21 cellular contexts compared by ENCODE assay signal in genomic region chr17:60006160-60006559, GRCh38. TPM values are rescaled to one million over a fixed set of nuclear protein-coding genes. Genes with fewer than 3 reads are reported as not detected.
A peak's percentile ranks its signal among the peaks of the same experiment; 100 is the strongest.
DNase-seq lines count a peak whose midpoint lies in the region; TF ChIP-seq lines count a peak whose summit lies in the region.
"Had no signal": no experiment of that assay in that cellular context is flagged by ENCODE, and none has a peak within 500 bp of the region (broad histone marks: within the 10 kb centered on the region; RNA-seq: fewer than 3 reads in every experiment).

No MANE protein-coding gene starts in this region.

- peaks cover 11% of the 10 kb centered on the region for H3K27me3 Mint-ChIP-seq in activated CD4-positive, alpha-beta T cell treated with anti-CD3 and anti-CD28 coated beads, Interleukin-2, amount 10 ng/mL, durations not matched to agents 24 days and 14 days
- H3K27me3 Mint-ChIP-seq in endodermal cell (ENCODE audit: insufficient read depth) (no peaks in the 10 kb centered on the region), neural crest cell (ENCODE audit: low read depth) (peaks cover 5% of the 10 kb centered on the region)

- H3K27ac ChIP-seq in endodermal cell (ENCODE audit: low read depth, low read length) (no peak overlapping the region), colonic mucosa (no peak overlapping the region)
- H3K27ac ChIP-seq: BLaER1 treated with 17β-estradiol and CSF1 and Interleukin-3, amounts not matched to agents 10 nM and 100 nM; HL-60; RWPE1 had no signal

- intact Hi-C loops in activated CD4-positive, alpha-beta T cell treated with anti-CD3 and anti-CD28 coated beads, Interleukin-2, amount 10 ng/mL, durations not matched to agents 24 days and 14 days (cut with micrococcal nuclease): no loop called here
- intact Hi-C loops in colonic mucosa (cut with DNase I): no loop called here

- H3K4me1 ChIP-seq in endodermal cell (ENCODE audit: control insufficient read depth, insufficient read depth, low read length): no peaks in the 10 kb centered on the region
- H3K4me1 ChIP-seq in colonic mucosa: no peaks in the 10 kb centered on the region
- H3K4me1 ChIP-seq: BLaER1 treated with 17β-estradiol and CSF1 and Interleukin-3, amounts not matched to agents 10 nM and 100 nM had no signal

- H3K27ac Mint-ChIP-seq in activated CD4-positive, alpha-beta T cell treated with anti-CD3 and anti-CD28 coated beads, Interleukin-2, amount 10 ng/mL, durations not matched to agents 24 days and 14 days: no peak overlapping the region
- H3K27ac Mint-ChIP-seq in endodermal cell (no peak overlapping the region), neural crest cell (ENCODE audit: unreplicated experiment) (peak overlapping the region; percentile 84)
- H3K27ac Mint-ChIP-seq: CD8-positive, alpha-beta T cell had no signal

- no peaks in the 10 kb centered on the region for H3K27me3 ChIP-seq in endodermal cell (ENCODE audit: control insufficient read depth, insufficient read depth, low read length, poor library complexity, severe bottlenecking)
- no peaks in the 10 kb centered on the region for H3K27me3 ChIP-seq in colonic mucosa
- H3K27me3 ChIP-seq: BLaER1 treated with 17β-estradiol and CSF1 and Interleukin-3, amounts not matched to agents 10 nM and 100 nM had no signal

- no peaks in the 10 kb centered on the region for H3K36me3 ChIP-seq in endodermal cell (ENCODE audit: control insufficient read depth, insufficient read depth, low read length)
- H3K36me3 ChIP-seq in colonic mucosa: no peaks in the 10 kb centered on the region
- H3K36me3 ChIP-seq: BLaER1 treated with 17β-estradiol and CSF1 and Interleukin-3, amounts not matched to agents 10 nM and 100 nM had no signal

- no peak overlapping the region for H3K9ac ChIP-seq in endodermal cell (ENCODE audit: extremely low read depth, low read length, poor library complexity, severe bottlenecking)
- no peak overlapping the region for H3K9ac ChIP-seq in colonic mucosa (ENCODE audit: low read depth in 2 of 2, low read length in 2 of 2)
- H3K9ac ChIP-seq: BLaER1 treated with 17β-estradiol and CSF1 and Interleukin-3, amounts not matched to agents 10 nM and 100 nM had no signal

- 94 to 95% methylated on average over 8 to 12 of the region's 13 CpGs for WGBS in endodermal cell (ENCODE audit: insufficient coverage in 1 of 2, insufficient read length in 1 of 2), 2 experiments

- H3K9me3 ChIP-seq in endodermal cell (ENCODE audit: control insufficient read depth, low read length): no peaks in the 10 kb centered on the region
- no peaks in the 10 kb centered on the region for H3K9me3 ChIP-seq in colonic mucosa
- H3K9me3 ChIP-seq: BLaER1 treated with 17β-estradiol and CSF1 and Interleukin-3, amounts not matched to agents 10 nM and 100 nM had no signal

- H3K4me3 ChIP-seq in endodermal cell (ENCODE audit: low read length) (no peak overlapping the region), colonic mucosa (no peak overlapping the region)
- H3K4me3 ChIP-seq: BLaER1 treated with 17β-estradiol and CSF1 and Interleukin-3, amounts not matched to agents 10 nM and 100 nM; GM12878 had no signal

- H3K4me1 Mint-ChIP-seq in activated CD4-positive, alpha-beta T cell treated with anti-CD3 and anti-CD28 coated beads, Interleukin-2, amount 10 ng/mL, durations not matched to agents 24 days and 14 days: no peaks in the 10 kb centered on the region
- H3K4me1 Mint-ChIP-seq in endodermal cell: no peaks in the 10 kb centered on the region
- H3K4me1 Mint-ChIP-seq in neural crest cell: peaks cover 5% of the 10 kb centered on the region

- no peak overlapping the region for H3K4me3 Mint-ChIP-seq in activated CD4-positive, alpha-beta T cell treated with anti-CD3 and anti-CD28 coated beads, Interleukin-2, amount 10 ng/mL, durations not matched to agents 24 days and 14 days
- no peak overlapping the region for H3K4me3 Mint-ChIP-seq in endodermal cell
- H3K4me3 Mint-ChIP-seq in neural crest cell: no peak overlapping the region
- H3K4me3 Mint-ChIP-seq: CD8-positive, alpha-beta T cell had no signal

- TF ChIP-seq CTCF in endodermal cell (conservative IDR thresholded peaks at IDR 0.05): no peak
- TF ChIP-seq CTCF in neural crest cell (conservative IDR thresholded peaks at IDR 0.05): no peak
- no peak for TF ChIP-seq CTCF in colonic mucosa (IDR thresholded peaks at IDR 0.05)

- DNase-seq in activated CD4-positive, alpha-beta T cell treated with anti-CD3 and anti-CD28 coated beads, Interleukin-2, amount 10 ng/mL, durations not matched to agents 24 days and 14 days: peak; percentile 23
- DNase-seq in activated CD4-positive, alpha-beta T cell treated with anti-CD3 and anti-CD28 coated beads, Interleukin-2, amount 50 U/mL, for 4 hours: no peak
- peak; percentile 44 for DNase-seq in endodermal cell
- DNase-seq in neural crest cell (ENCODE audit: low read depth, low spot score): no peak
- no peak for DNase-seq in NCI-H82 (lab: John Stamatoyannopoulos, UW)
- DNase-seq in activated naive CD4-positive, alpha-beta T cell (lab: John Stamatoyannopoulos, UW): no peak
- no peak for DNase-seq in colonic mucosa
- DNase-seq: 8988T, DND-41, GOT3, KBM-7, MM.1S, NCI-H1048, NCI-H1417 treated with DMSO at 0.1 percent for 48 hours, NCI-H187, SHP77 treated with DMSO at 0.1 percent for 48 hours had no signal

- H3K9me3 Mint-ChIP-seq in activated CD4-positive, alpha-beta T cell treated with anti-CD3 and anti-CD28 coated beads, Interleukin-2, amount 10 ng/mL, durations not matched to agents 24 days and 14 days: no peaks in the 10 kb centered on the region
- H3K9me3 Mint-ChIP-seq in endodermal cell: no peaks in the 10 kb centered on the region
- H3K9me3 Mint-ChIP-seq in neural crest cell: no peaks in the 10 kb centered on the region
- H3K9me3 Mint-ChIP-seq: CD8-positive, alpha-beta T cell had no signal

- no peaks in the 10 kb centered on the region for H3K36me3 Mint-ChIP-seq in activated CD4-positive, alpha-beta T cell treated with anti-CD3 and anti-CD28 coated beads, Interleukin-2, amount 10 ng/mL, durations not matched to agents 24 days and 14 days (ENCODE audit: low read depth)
- H3K36me3 Mint-ChIP-seq in endodermal cell (ENCODE audit: low read depth) (no peaks in the 10 kb centered on the region), neural crest cell (ENCODE audit: low read depth) (no peaks in the 10 kb centered on the region)
- H3K36me3 Mint-ChIP-seq: CD8-positive, alpha-beta T cell had no signal

RNA-seq across cellular contexts. Expression of gene RNFT1, which starts 41.6 kb away (rescaled TPM):
- total RNA-seq in activated CD4-positive, alpha-beta T cell treated with anti-CD3 and anti-CD28 coated beads, Interleukin-2, amount 10 ng/mL, durations not matched to agents 24 days and 14 days: 33.9 and 34.3 TPM in 2 replicates
- total RNA-seq in endodermal cell (10 to 100 TPM in 1 of 2 donors, 1 to 10 TPM in 1; 8.6 to 14.7 TPM), neural crest cell (17.0 and 18.9 TPM in 2 replicates), colonic mucosa (10 to 100 TPM; 21.6 to 25.6 TPM)
- 16.1 TPM for polyA plus RNA-seq in endodermal cell (2013, experiment 1 of 2)
- 14.2 TPM for polyA plus RNA-seq in endodermal cell (2013, experiment 2 of 2)

Comparison
In these comparisons a context has a peak if more than half of its experiments do, and no peak if none do; other contexts are left out.
1. DNase-seq: peak in activated CD4-positive, alpha-beta T cell treated with anti-CD3 and anti-CD28 coated beads, Interleukin-2, amount 10 ng/mL, durations not matched to agents 24 days and 14 days (single experiment) and endodermal cell (single experiment); none in activated CD4-positive, alpha-beta T cell treated with anti-CD3 and anti-CD28 coated beads, Interleukin-2, amount 50 U/mL, for 4 hours (0 of 2), neural crest cell (single experiment), NCI-H82 (single experiment), activated naive CD4-positive, alpha-beta T cell (0 of 4) and colonic mucosa (single experiment).